In genomic region chr10:133191651-133192050, GRCh38 we compare ENCODE assay signal across 5 cellular contexts. TPM values are rescaled to one million over a fixed set of nuclear protein-coding genes. Genes with fewer than 3 reads are reported as not detected.
"Had no signal": no experiment of that assay in that cellular context is flagged by ENCODE, and none has a peak within 500 bp of the region (broad histone marks: within the 10 kb centered on the region; RNA-seq: fewer than 3 reads in every experiment).

No MANE protein-coding gene starts in this region.

- DNase-seq: H9, HCEC 1CT, IMR-90 had no signal

- H3K4me1 Mint-ChIP-seq: GM23338 had no signal

- ATAC-seq: GM23338 had no signal

- H3K27ac Mint-ChIP-seq: GM23338, H9 had no signal

- H3K4me3 Mint-ChIP-seq: GM23338, H9 had no signal

- H3K4me3 ChIP-seq: GM23338 had no signal

RNA-seq across cellular contexts. Expression of gene UTF1, which starts 38.4 kb away (rescaled TPM):
- total RNA-seq: HT-29, IMR-90 had no signal
- polyA plus RNA-seq: IMR-90 had no signal

RNA-seq across cellular contexts. Expression of gene VENTX, which starts 46.0 kb away (rescaled TPM):
- total RNA-seq: HT-29, IMR-90 had no signal
- polyA plus RNA-seq: IMR-90 had no signal
